In genomic region chr15:67039349-67040075, GRCh38 we compare ENCODE assay signal across 12 cellular contexts. TPM values are rescaled to one million over a fixed set of nuclear protein-coding genes. Genes with fewer than 3 reads are reported as not detected.
DNase-seq lines count a peak whose midpoint lies in the region; ATAC-seq and TF ChIP-seq lines count a peak whose summit lies in the region.
"Had no signal": no experiment of that assay in that cellular context is flagged by ENCODE, and none has a peak within 500 bp of the region (broad histone marks: within the 10 kb centered on the region; RNA-seq: fewer than 3 reads in every experiment).

No MANE protein-coding gene starts in this region.

- H3K36me3 ChIP-seq in SK-N-MC (ENCODE audit: insufficient read depth, low read length) (no peaks in the 10 kb centered on the region), hepatocyte (replicated peaks; ENCODE audit: insufficient read depth, low read depth) (no peaks in the 10 kb centered on the region)
- H3K36me3 ChIP-seq: esophagus squamous epithelium, left lung had no signal

- H3K4me2 ChIP-seq in hepatocyte, result peak overlapping the region; percentile 22

- H4K20me1 ChIP-seq in hepatocyte (ENCODE audit: insufficient read depth, poor library complexity, severe bottlenecking), result no peaks in the 10 kb centered on the region

- H3K27ac Mint-ChIP-seq in activated CD4-positive, alpha-beta T cell treated with anti-CD3 and anti-CD28 coated beads, Interleukin-2, amount 10 ng/mL, durations not matched to agents 7 days and 5 days, result peak overlapping the region; percentile 77

- DNase-seq in activated CD4-positive, alpha-beta T cell treated with anti-CD3 and anti-CD28 coated beads, Interleukin-2, amount 10 ng/mL, durations not matched to agents 7 days and 5 days, result no peak
- DNase-seq in activated CD4-positive, alpha-beta T cell treated with anti-CD3 and anti-CD28 coated beads for 4 hours, result no peak
- DNase-seq in SK-N-MC (ENCODE audit: low read depth, low spot score) (no peak), hepatocyte (ENCODE audit: low spot score) (peak; percentile 55), retina (peak; percentile 38), NCI-H510A (lab: John Stamatoyannopoulos, UW) (no peak), NOMO-1 treated with dmso at 0.1 percent for 144 hours (lab: John Stamatoyannopoulos, UW; ENCODE audit: unreplicated experiment) (no peak)
- DNase-seq: activated CD4-positive, alpha-beta T cell treated with anti-CD3 and anti-CD28 coated beads for 1 hour; esophagus squamous epithelium; left lung; NCI-H2029 treated with DMSO at 0.1 percent for 48 hours had no signal

- H3K9me3 ChIP-seq in SK-N-MC (ENCODE audit: low read depth, low read length) (no peaks in the 10 kb centered on the region), hepatocyte (ENCODE audit: low read depth) (no peaks in the 10 kb centered on the region)
- H3K9me3 ChIP-seq: esophagus squamous epithelium, left lung had no signal

- WGBS in hepatocyte (ENCODE audit: low lambda C conversion rate, missing lambda C conversion rate), result 57% methylated on average over 11 of the region's 11 CpGs

- POLR2A ChIA-PET in activated CD4-positive, alpha-beta T cell treated with anti-CD3 and anti-CD28 coated beads, Interleukin-2, amount 10 ng/mL, durations not matched to agents 7 days and 5 days (lab: Charles Lee), result no interaction called here

- ATAC-seq in GM21786 (IDR thresholded peaks at IDR 0.05; ENCODE audit: unreplicated experiment), result no peak
- ATAC-seq: left lung had no signal

- H3K27ac ChIP-seq in SK-N-MC, result peak overlapping the region; percentile 27; the same call in 1 of the 2 replicates
- peak overlapping the region; percentile 49 for H3K27ac ChIP-seq in hepatocyte
- H3K27ac ChIP-seq: left lung had no signal

- no peaks in the 10 kb centered on the region for H3K9me3 Mint-ChIP-seq in activated CD4-positive, alpha-beta T cell treated with anti-CD3 and anti-CD28 coated beads, Interleukin-2, amount 10 ng/mL, durations not matched to agents 7 days and 5 days

- no peaks in the 10 kb centered on the region for H3K9me2 ChIP-seq in hepatocyte (replicated peaks; ENCODE audit: insufficient read depth)

- CTCF ChIA-PET in activated CD4-positive, alpha-beta T cell treated with anti-CD3 and anti-CD28 coated beads, Interleukin-2, amount 10 ng/mL, durations not matched to agents 7 days and 5 days (lab: Charles Lee), result interaction anchor here (1.6 kb wide), 1 partner anchor 25 kb away, joined by 4 read pairs; no protein-coding TSS in a partner anchor

- peaks cover 36% of the 10 kb centered on the region for H3K4me1 ChIP-seq in hepatocyte (ENCODE audit: insufficient read depth)

- no peak for TF ChIP-seq CTCF in hepatocyte (IDR thresholded peaks at IDR 0.05; ENCODE audit: poor library complexity)

- no peaks in the 10 kb centered on the region for H3K79me2 ChIP-seq in hepatocyte

- peaks cover 13% of the 10 kb centered on the region for H3K27me3 Mint-ChIP-seq in activated CD4-positive, alpha-beta T cell treated with anti-CD3 and anti-CD28 coated beads, Interleukin-2, amount 10 ng/mL, durations not matched to agents 7 days and 5 days

- H2AFZ ChIP-seq in hepatocyte, result no peak overlapping the region

- H3K27me3 ChIP-seq in hepatocyte, result no peaks in the 10 kb centered on the region
- H3K27me3 ChIP-seq: esophagus squamous epithelium had no signal

- H3K4me3 Mint-ChIP-seq in activated CD4-positive, alpha-beta T cell treated with anti-CD3 and anti-CD28 coated beads, Interleukin-2, amount 10 ng/mL, durations not matched to agents 7 days and 5 days, result peak overlapping the region; percentile 43

- peaks cover 57% of the 10 kb centered on the region for H3K4me1 Mint-ChIP-seq in activated CD4-positive, alpha-beta T cell treated with anti-CD3 and anti-CD28 coated beads, Interleukin-2, amount 10 ng/mL, durations not matched to agents 7 days and 5 days

- H3K36me3 Mint-ChIP-seq in activated CD4-positive, alpha-beta T cell treated with anti-CD3 and anti-CD28 coated beads, Interleukin-2, amount 10 ng/mL, durations not matched to agents 7 days and 5 days (ENCODE audit: low read depth), result peaks cover 3% of the 10 kb centered on the region

- no peak overlapping the region for H3K9ac ChIP-seq in SK-N-MC (ENCODE audit: insufficient read length)

- H3K4me3 ChIP-seq in SK-N-MC, result peak overlapping the region; percentile 41
- no peak overlapping the region for H3K4me3 ChIP-seq in hepatocyte
- H3K4me3 ChIP-seq: esophagus squamous epithelium, left lung had no signal

RNA-seq across cellular contexts. Expression of gene SMAD3, which starts 25.9 kb away (rescaled TPM):
- total RNA-seq in activated CD4-positive, alpha-beta T cell treated with anti-CD3 and anti-CD28 coated beads, Interleukin-2, amount 10 ng/mL, durations not matched to agents 7 days and 5 days, result 10 to 100 TPM; 81.6 to 83.9 TPM
- 24.6 and 32.2 TPM in 2 replicates for total RNA-seq in hepatocyte
- 24.7 and 26.5 TPM in 2 replicates for polyA plus RNA-seq in hepatocyte

Comparison
In these comparisons a context has a peak if more than half of its experiments do, and no peak if none do; other contexts are left out.
1. DNase-seq: peak in hepatocyte (single experiment) and retina (single experiment); none in activated CD4-positive, alpha-beta T cell treated with anti-CD3 and anti-CD28 coated beads, Interleukin-2, amount 10 ng/mL, durations not matched to agents 7 days and 5 days (single experiment), activated CD4-positive, alpha-beta T cell treated with anti-CD3 and anti-CD28 coated beads for 4 hours (0 of 2), SK-N-MC (single experiment), NCI-H510A (single experiment) and NOMO-1 treated with dmso at 0.1 percent for 144 hours (single experiment).